ENCODE assay signal across 13 cellular contexts in the genomic region with DNA sequence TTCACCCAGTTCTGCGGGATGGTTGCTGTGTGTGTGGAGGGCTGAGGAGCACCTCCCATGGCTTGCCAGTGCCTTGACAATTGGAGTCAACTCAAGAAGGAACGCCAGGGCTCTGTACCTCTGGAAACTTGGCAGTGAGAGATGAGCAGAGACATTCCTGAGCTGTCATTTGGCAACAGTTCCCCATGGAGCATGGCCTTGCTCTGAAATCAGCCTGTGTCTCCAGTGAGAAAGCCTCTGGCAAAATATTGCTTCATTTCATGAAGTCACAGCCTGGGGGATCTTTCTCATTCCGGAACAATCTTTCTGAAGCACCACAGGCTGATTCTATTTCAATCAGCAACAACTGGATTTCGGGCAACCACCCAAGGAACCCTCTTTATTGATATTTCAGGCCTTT. TPM values are rescaled to one million over a fixed set of nuclear protein-coding genes. Genes with fewer than 3 reads are reported as not detected.
DNase-seq lines count a peak whose midpoint lies in the region; ATAC-seq, FAIRE-seq and TF ChIP-seq lines count a peak whose summit lies in the region.
"Had no signal": no experiment of that assay in that cellular context is flagged by ENCODE, and none has a peak within 500 bp of the region (broad histone marks: within the 10 kb centered on the region; RNA-seq: fewer than 3 reads in every experiment).

No MANE protein-coding gene starts in this region.

- TF ChIP-seq POLR2A in right lobe of liver (IDR thresholded peaks at IDR 0.05) = no peak
- no peak for TF ChIP-seq POLR2A in HepG2 (IDR thresholded peaks at IDR 0.05; ENCODE audit: insufficient read depth in 1 of 2, low read depth in 2 of 2, low read length in 2 of 2)
- no peak for TF ChIP-seq POLR2A in transverse colon (IDR thresholded peaks at IDR 0.05)

- no peaks in the 10 kb centered on the region for H3K9me3 Mint-ChIP-seq in neural progenitor cell
- H3K9me3 Mint-ChIP-seq: nephron had no signal

- H3K79me2 ChIP-seq in HepG2 (ENCODE audit: insufficient read depth, low read length) = no peaks in the 10 kb centered on the region
- H3K79me2 ChIP-seq in neural progenitor cell (ENCODE audit: low read depth) = no peaks in the 10 kb centered on the region

- in situ Hi-C loops in HepG2 (cut with HindIII; ENCODE audit: extremely low pct_ligation_motif_present, low pct_unique_long_range_greater_than_20kb) (loop anchor here (25.0 kb wide), 1 partner anchor 405 kb away; no protein-coding TSS in a partner anchor), brain microvascular endothelial cell (cut with HindIII; ENCODE audit: low pct_ligation_motif_present, low sequenced_read_pairs) (no loop called here), transverse colon (cut with MboI; ENCODE audit: low pct_ligation_motif_present in 1 of 4, low pct_unique_long_range_greater_than_20kb in 1 of 4, low sequenced_read_pairs in 3 of 4) (loop anchor here in 2 of 4 donors (25.0 kb wide), 2 partner anchors 405 to 430 kb away; no protein-coding TSS in a partner anchor)

- no peaks in the 10 kb centered on the region for H3K36me3 ChIP-seq in right lobe of liver
- no peaks in the 10 kb centered on the region for H3K36me3 ChIP-seq in HepG2 (replicated peaks in 1 of 2; ENCODE audit: control insufficient read depth in 1 of 2, insufficient read depth in 2 of 2, low read length in 2 of 2)
- H3K36me3 ChIP-seq in brain microvascular endothelial cell (replicated peaks) = no peaks in the 10 kb centered on the region
- H3K36me3 ChIP-seq in right atrium auricular region = no peaks in the 10 kb centered on the region
- no peaks in the 10 kb centered on the region for H3K36me3 ChIP-seq in transverse colon
- H3K36me3 ChIP-seq in neural progenitor cell = no peaks in the 10 kb centered on the region

- H3K4me2 ChIP-seq in HepG2 (ENCODE audit: low read depth, low read length) (no peak overlapping the region), neural progenitor cell (no peak overlapping the region)

- H3K4me1 ChIP-seq in right lobe of liver (no peaks in the 10 kb centered on the region), HepG2 (ENCODE audit: insufficient read depth, low read length) (no peaks in the 10 kb centered on the region), right atrium auricular region (peaks cover 0 to 13% of the 10 kb centered on the region in 2 donors), transverse colon (peaks cover 0 to 6% (median 0%) of the 10 kb centered on the region in 4 donors), neural progenitor cell (no peaks in the 10 kb centered on the region)

- ATAC-seq in right lobe of liver (peak in 3 of 4 donors; percentile 21 to 35 (median 34)), HepG2 (no peak)

- H2AFZ ChIP-seq in HepG2 (ENCODE audit: low read length) (no peak overlapping the region), neural progenitor cell (replicated peaks) (no peak overlapping the region)

- TF ChIP-seq EP300 in HepG2 (IDR thresholded peaks at IDR 0.05; ENCODE audit: low read depth in 2 of 2, low read length in 2 of 2) = no peak
- TF ChIP-seq EP300 in HepG2 (CRISPR knock-in tag; IDR thresholded peaks at IDR 0.05; ENCODE audit: borderline replicate concordance) = no peak
- no peak for TF ChIP-seq EP300 in transverse colon (IDR thresholded peaks at IDR 0.05; ENCODE audit: low read depth)

- no peaks in the 10 kb centered on the region for H3F3A ChIP-seq in neural progenitor cell (ENCODE audit: low read depth)

- peak overlapping the region in 2 of 3 donors; percentile 18 to 64 for H3K27ac ChIP-seq in right lobe of liver
- no peak overlapping the region for H3K27ac ChIP-seq in HepG2 (ENCODE audit: extremely low read length, insufficient read depth, low read length)
- H3K27ac ChIP-seq in brain microvascular endothelial cell = no peak overlapping the region
- H3K27ac ChIP-seq in right atrium auricular region = peak overlapping the region; percentile 39 to 66
- H3K27ac ChIP-seq in transverse colon = peak overlapping the region; percentile 42 to 61 (median 50)
- no peak overlapping the region for H3K27ac ChIP-seq in neural progenitor cell

- TF ChIP-seq CTCF in right lobe of liver (IDR thresholded peaks at IDR 0.05) (no peak), HepG2 (CRISPR knock-in tag; IDR thresholded peaks at IDR 0.05) (no peak), brain microvascular endothelial cell (IDR thresholded peaks at IDR 0.05; ENCODE audit: low read depth, low read length, missing control alignments) (no peak), right atrium auricular region (IDR thresholded peaks at IDR 0.05) (no peak), transverse colon (IDR thresholded peaks at IDR 0.05) (no peak), neural progenitor cell (IDR thresholded peaks at IDR 0.05) (no peak)

- H3K4me3 ChIP-seq in right lobe of liver = no peak overlapping the region
- H3K4me3 ChIP-seq in HepG2 (replicated peaks in 1 of 3; ENCODE audit: insufficient read depth in 1 of 3, low read depth in 2 of 3, low read length in 3 of 3) = no peak overlapping the region
- no peak overlapping the region for H3K4me3 ChIP-seq in brain microvascular endothelial cell (ENCODE audit: low read depth, low read length)
- H3K4me3 ChIP-seq in right atrium auricular region = no peak overlapping the region
- H3K4me3 ChIP-seq in transverse colon = no peak overlapping the region
- no peak overlapping the region for H3K4me3 ChIP-seq in neural progenitor cell

- TF ChIP-seq RAD21 in HepG2 (CRISPR knock-in tag; IDR thresholded peaks at IDR 0.05) = no peak

- no TSS peak for BruUV-seq in HepG2 (replicated peaks; lab: Mats Ljungman, UMichigan)

- CTCF ChIA-PET in HepG2 (lab: Yijun Ruan, JAX; ENCODE audit: low intra/inter-chr PET ratio, low total read pairs) = no interaction called here

- H4K20me1 ChIP-seq in HepG2 (ENCODE audit: insufficient read depth, low read length) (no peaks in the 10 kb centered on the region), neural progenitor cell (ENCODE audit: low read depth) (no peaks in the 10 kb centered on the region)

- H3K4me3 Mint-ChIP-seq in neural progenitor cell = no peak overlapping the region
- H3K4me3 Mint-ChIP-seq: nephron had no signal

- no peaks in the 10 kb centered on the region for H3K27me3 Mint-ChIP-seq in neural progenitor cell (ENCODE audit: insufficient read depth, low read depth)

- H3K27ac Mint-ChIP-seq in neural progenitor cell = no peak overlapping the region
- H3K27ac Mint-ChIP-seq: nephron had no signal

- DNase-seq in right lobe of liver (no peak), HepG2 (ENCODE audit: low spot score) (no peak), brain microvascular endothelial cell (peak; percentile 3), right atrium auricular region (ENCODE audit: low spot score) (no peak), transverse colon (no peak), neural progenitor cell (ENCODE audit: low spot score) (no peak), ureter (ENCODE audit: low spot score) (no peak), COLO668 (lab: John Stamatoyannopoulos, UW; ENCODE audit: unreplicated experiment) (no peak)
- DNase-seq: hippocampal formation; NCI-H2107; stimulated activated CD4-positive, alpha-beta T cell treated with anti-CD3 and anti-CD28 coated beads, Interleukin-4, amount 100 ng/mL, for 1 hour; SW 1271 had no signal

- FAIRE-seq in HepG2 (lab: Jason Lieb, UNC) = no peak

- intact Hi-C loops in right lobe of liver (cut with DNase I) = no loop called here
- intact Hi-C loops in HepG2 (cut with micrococcal nuclease; ENCODE audit: unreplicated experiment) = no loop called here
- intact Hi-C loops in transverse colon (cut with DNase I; ENCODE audit: low total_unique reads) = no loop called here

- H3K4me1 Mint-ChIP-seq in neural progenitor cell = peaks cover 6% of the 10 kb centered on the region

- H3K36me3 Mint-ChIP-seq in neural progenitor cell = no peaks in the 10 kb centered on the region

- no peaks in the 10 kb centered on the region for H3K9me3 ChIP-seq in right lobe of liver
- H3K9me3 ChIP-seq in HepG2 (ENCODE audit: low read length) = no peaks in the 10 kb centered on the region
- no peaks in the 10 kb centered on the region for H3K9me3 ChIP-seq in right atrium auricular region
- no peaks in the 10 kb centered on the region for H3K9me3 ChIP-seq in transverse colon
- no peaks in the 10 kb centered on the region for H3K9me3 ChIP-seq in neural progenitor cell (ENCODE audit: low read depth)

- H3K27me3 ChIP-seq in right lobe of liver = no peaks in the 10 kb centered on the region
- peaks cover 2 to 40% of the 10 kb centered on the region in 2 experiments; a peak in 3 of 5 replicates for H3K27me3 ChIP-seq in HepG2 (ENCODE audit: control insufficient read depth in 1 of 2, insufficient read depth in 2 of 2, low read length in 2 of 2)
- no peaks in the 10 kb centered on the region for H3K27me3 ChIP-seq in brain microvascular endothelial cell (replicated peaks)
- no peaks in the 10 kb centered on the region for H3K27me3 ChIP-seq in right atrium auricular region
- no peaks in the 10 kb centered on the region for H3K27me3 ChIP-seq in transverse colon
- H3K27me3 ChIP-seq in neural progenitor cell = no peaks in the 10 kb centered on the region

- POLR2A ChIA-PET in HepG2 (lab: Yijun Ruan, JAX) = no interaction called here

- H3K9ac ChIP-seq in HepG2 (ENCODE audit: insufficient read depth, low read depth, low read length) (no peak overlapping the region), neural progenitor cell (no peak overlapping the region)

- WGBS in right lobe of liver (ENCODE audit: insufficient coverage, low coverage, low lambda C conversion rate, missing lambda C conversion rate) = 39% methylated on average over 2 of the region's 4 CpGs
- 15% methylated on average over 4 of the region's 4 CpGs for WGBS in HepG2 (ENCODE audit: low lambda C conversion rate)
- 43 to 66% methylated on average over 2 to 4 of the region's 4 CpGs for WGBS in transverse colon (ENCODE audit: low coverage in 1 of 2), 2 donors

RNA-seq across cellular contexts. Expression of a gene that starts 52.2 kb away (rescaled TPM):
- 1 to 10 TPM in 3 of 6 experiments, under 1 TPM in 3; 0.02 to 2.7 (median 0.85) TPM for total RNA-seq in right lobe of liver
- total RNA-seq in HepG2 (2016; rRNA removed; fragmentation: Illumina TruSeq; extraction: Trizol) = not detected in 2 replicates
- not detected in 2 replicates for total RNA-seq in HepG2 (2016; cell fraction: cytosol; rRNA removed; fragmentation: Illumina TruSeq; extraction: Trizol; ENCODE audit: low read depth)
- not detected in 2 replicates for total RNA-seq in HepG2 (2016; cell fraction: insoluble cytoplasmic fraction; rRNA removed; fragmentation: Illumina TruSeq; extraction: Trizol)
- not detected in 2 replicates for total RNA-seq in HepG2 (2016; cell fraction: membrane; rRNA removed; fragmentation: Illumina TruSeq; extraction: Trizol)
- not detected in 2 replicates for total RNA-seq in HepG2 (2016; cell fraction: nucleus; rRNA removed; fragmentation: Illumina TruSeq; extraction: Trizol)
- polyA plus RNA-seq in HepG2 (2011; rRNA removed) = not detected in 2 replicates
- not detected in 2 replicates for polyA plus RNA-seq in HepG2 (2011; cell fraction: cytosol; rRNA removed)
- polyA plus RNA-seq in HepG2 (2011; cell fraction: nucleus; rRNA removed) = not detected in 2 replicates
- polyA plus RNA-seq in HepG2 (2012) = not detected in 2 replicates
- polyA plus RNA-seq in HepG2 (2016; cell fraction: cytosol; fragmentation: Illumina TruSeq; extraction: Trizol; ENCODE audit: low read depth) = not detected in 2 replicates
- polyA plus RNA-seq in HepG2 (2016; cell fraction: insoluble cytoplasmic fraction; fragmentation: Illumina TruSeq; extraction: Trizol; ENCODE audit: low read depth) = not detected in 2 replicates
- polyA plus RNA-seq in HepG2 (2016; cell fraction: membrane; fragmentation: Illumina TruSeq; extraction: Trizol; ENCODE audit: low read depth) = not detected in 2 replicates
- polyA plus RNA-seq in HepG2 (2016; cell fraction: nucleus; fragmentation: Illumina TruSeq; extraction: Trizol; ENCODE audit: insufficient read depth, low read depth) = not detected in 2 replicates
- not detected in 2 replicates for polyA minus RNA-seq in HepG2 (2011; rRNA and poly(A)+ RNA removed; ENCODE audit: low replicate concordance)
- polyA minus RNA-seq in HepG2 (2011; cell fraction: cytosol; rRNA and poly(A)+ RNA removed) = not detected in 2 replicates
- not detected in 2 replicates for polyA minus RNA-seq in HepG2 (2011; cell fraction: nucleus; rRNA and poly(A)+ RNA removed)
- 1 to 10 TPM in 1 of 2 donors, under 1 TPM in 1; 0.16 to 1.8 TPM for total RNA-seq in right atrium auricular region
- 10 to 100 TPM in 1 of 4 donors, 1 to 10 TPM in 2, under 1 TPM in 1; 0.64 to 14.2 (median 2.4) TPM for total RNA-seq in transverse colon
- total RNA-seq in neural progenitor cell (ENCODE audit: low replicate concordance) = 0.03 TPM in 1 of 2 replicates, not detected in the other
- 0.26 TPM for total RNA-seq in ureter

Comparison
In these comparisons a context has a peak if more than half of its experiments do, and no peak if none do; other contexts are left out.
1. H3K27ac ChIP-seq: peak in right lobe of liver (2 of 3), right atrium auricular region (2 of 2) and transverse colon (4 of 4); none in HepG2 (single experiment), brain microvascular endothelial cell (single experiment) and neural progenitor cell (single experiment).